1 cellular context compared by ENCODE assay signal in genomic region chr17:31931781-31932180, GRCh38.
TF ChIP-seq lines count a peak whose summit lies in the region.

No MANE protein-coding gene starts in this region.

TF ChIP-seq in H1, 55 proteins besides CTCF, POLR2A, EP300 and RAD21:
- TF ChIP-seq HDAC6 (IDR thresholded peaks at IDR 0.05; ENCODE audit: low read depth, low read length) (no peak), CTBP2 (IDR thresholded peaks at IDR 0.05; ENCODE audit: borderline replicate concordance, insufficient read depth, insufficient read length, low read length) (no peak), KDM1A (IDR thresholded peaks at IDR 0.05; ENCODE audit: borderline replicate concordance, low read length) (no peak), GABPA (IDR thresholded peaks at IDR 0.05; ENCODE audit: borderline replicate concordance, insufficient read depth, low read length) (no peak)
